In genomic region chr3:30002782-30003181, GRCh38 we compare ENCODE assay signal across 18 cellular contexts.
"Had no signal": no experiment of that assay in that cellular context is flagged by ENCODE, and none has a peak within 500 bp of the region (broad histone marks: within the 10 kb centered on the region; RNA-seq: fewer than 3 reads in every experiment).

No MANE protein-coding gene starts in this region.

- H3K27me3 ChIP-seq: colonic mucosa, foreskin keratinocyte, hepatocyte, ovary, right lobe of liver, stomach had no signal

- H3K4me1 Mint-ChIP-seq: naive thymus-derived CD8-positive, alpha-beta T cell; stimulated activated naive B cell treated with anti-CD40 and anti-IgM and Interleukin-4, amounts not matched to agents 10 μg/mL and 1 μg/mL and 100 μg/mL, for 72 hours had no signal

- H2AFZ ChIP-seq: hepatocyte had no signal

- H3K4me1 ChIP-seq: colonic mucosa, right lobe of liver, stomach had no signal

- H3K36me3 Mint-ChIP-seq: stimulated activated naive B cell treated with anti-CD40 and anti-IgM and Interleukin-4, amounts not matched to agents 10 μg/mL and 1 μg/mL and 100 μg/mL, for 72 hours had no signal

- H3K27me3 Mint-ChIP-seq: naive thymus-derived CD8-positive, alpha-beta T cell; stimulated activated naive B cell treated with anti-CD40 and anti-IgM and Interleukin-4, amounts not matched to agents 10 μg/mL and 1 μg/mL and 100 μg/mL, for 72 hours had no signal

- H3K4me3 Mint-ChIP-seq: naive thymus-derived CD8-positive, alpha-beta T cell; neural crest cell; stimulated activated naive B cell treated with anti-CD40 and anti-IgM and Interleukin-4, amounts not matched to agents 10 μg/mL and 1 μg/mL and 100 μg/mL, for 72 hours had no signal

- H3K9me3 Mint-ChIP-seq: neural crest cell had no signal

- DNase-seq: caudate nucleus; colonic mucosa; effector CD4-positive, alpha-beta T cell; foreskin keratinocyte; head of caudate nucleus; left colon; mesendoderm; naive thymus-derived CD8-positive, alpha-beta T cell; nucleus accumbens; ovary; right lobe of liver; stimulated activated CD4-positive, alpha-beta T cell treated with anti-CD3 and anti-CD28 coated beads, Interleukin-2, amount 100 ng/mL, for 24 hours; stimulated activated CD4-positive, alpha-beta T cell treated with anti-CD3 and anti-CD28 coated beads, Interleukin-4, amount 100 ng/mL, for 4 hours; stimulated activated naive B cell treated with anti-CD40 and anti-IgM and Interleukin-4, amounts not matched to agents 10 μg/mL and 1 μg/mL and 100 μg/mL, for 72 hours; stomach; trophoblast cell had no signal

- H3K9me3 ChIP-seq: colonic mucosa, ovary, right lobe of liver, stomach had no signal

- H3K4me3 ChIP-seq: colonic mucosa, hepatocyte, ovary, right lobe of liver, stomach had no signal

- H3K4me2 ChIP-seq: hepatocyte had no signal

- H3K27ac ChIP-seq: colonic mucosa, foreskin keratinocyte, hepatocyte, ovary, right lobe of liver, stomach had no signal

- ATAC-seq: foreskin keratinocyte; left colon; naive thymus-derived CD8-positive, alpha-beta T cell; right lobe of liver; stimulated activated naive B cell treated with anti-CD40 and anti-IgM and Interleukin-4, amounts not matched to agents 10 μg/mL and 1 μg/mL and 100 μg/mL, for 72 hours had no signal

- H3K27ac Mint-ChIP-seq: naive thymus-derived CD8-positive, alpha-beta T cell; stimulated activated naive B cell treated with anti-CD40 and anti-IgM and Interleukin-4, amounts not matched to agents 10 μg/mL and 1 μg/mL and 100 μg/mL, for 72 hours had no signal

- H3K36me3 ChIP-seq: colonic mucosa, ovary, right lobe of liver, stomach had no signal
